Comparison of ENCODE assay signal across 1 cellular context in genomic region chr17:4790705-4791088, GRCh38.
TF ChIP-seq lines count a peak whose summit lies in the region.

No MANE protein-coding gene starts in this region.

TF ChIP-seq in GM23338, 12 proteins besides CTCF, POLR2A, EP300 and RAD21 (continued from another document):
- TF ChIP-seq ZNF462 (CRISPR knock-in tag; IDR thresholded peaks at IDR 0.05), result no peak
- no peak for TF ChIP-seq CREB1 (CRISPR knock-in tag; IDR thresholded peaks at IDR 0.05; ENCODE audit: low read depth)
- no peak for TF ChIP-seq JUNB (IDR thresholded peaks at IDR 0.05; ENCODE audit: unreplicated experiment)
- TF ChIP-seq NANOG (IDR thresholded peaks at IDR 0.05; ENCODE audit: borderline replicate concordance), result no peak
- TF ChIP-seq EZH2 (IDR thresholded peaks at IDR 0.05; ENCODE audit: low read depth, unreplicated experiment), result no peak
- TF ChIP-seq ZNF114 (CRISPR knock-in tag; IDR thresholded peaks at IDR 0.05), result no peak
- no peak for TF ChIP-seq ETS1 (IDR thresholded peaks at IDR 0.05)
- TF ChIP-seq EZH2phosphoT487 (IDR thresholded peaks at IDR 0.05; ENCODE audit: unreplicated experiment), result no peak
